Comparison of ENCODE assay signal across 1 cellular context in genomic region chr1:26290416-26291261, GRCh38.
TF ChIP-seq lines count a peak whose summit lies in the region.

No MANE protein-coding gene starts in this region.

TF ChIP-seq in K562, 482 proteins besides CTCF, POLR2A, EP300 and RAD21:
- TF ChIP-seq ZNF146 (CRISPR knock-in tag; IDR thresholded peaks at IDR 0.05; ENCODE audit: unreplicated experiment) = no peak
- TF ChIP-seq GTF2A2 (tag; IDR thresholded peaks at IDR 0.05) = no peak
- no peak for TF ChIP-seq E2F6 (IDR thresholded peaks at IDR 0.05; ENCODE audit: borderline replicate concordance in 1 of 2, extremely low read depth in 1 of 2, insufficient read depth in 1 of 2, insufficient read length in 1 of 2, low read depth in 1 of 2, low read length in 1 of 2, poor library complexity in 1 of 2, severe bottlenecking in 1 of 2)
- no peak for TF ChIP-seq ZNF830 (CRISPR knock-in tag; IDR thresholded peaks at IDR 0.05)
- peak; percentile 28 for TF ChIP-seq RBBP5 (IDR thresholded peaks at IDR 0.05; ENCODE audit: borderline replicate concordance, insufficient read depth, low read length, poor library complexity, severe bottlenecking)
- peak; percentile 91 for TF ChIP-seq ZBTB33 (CRISPR knock-in tag; IDR thresholded peaks at IDR 0.05)
